In the genomic region with DNA sequence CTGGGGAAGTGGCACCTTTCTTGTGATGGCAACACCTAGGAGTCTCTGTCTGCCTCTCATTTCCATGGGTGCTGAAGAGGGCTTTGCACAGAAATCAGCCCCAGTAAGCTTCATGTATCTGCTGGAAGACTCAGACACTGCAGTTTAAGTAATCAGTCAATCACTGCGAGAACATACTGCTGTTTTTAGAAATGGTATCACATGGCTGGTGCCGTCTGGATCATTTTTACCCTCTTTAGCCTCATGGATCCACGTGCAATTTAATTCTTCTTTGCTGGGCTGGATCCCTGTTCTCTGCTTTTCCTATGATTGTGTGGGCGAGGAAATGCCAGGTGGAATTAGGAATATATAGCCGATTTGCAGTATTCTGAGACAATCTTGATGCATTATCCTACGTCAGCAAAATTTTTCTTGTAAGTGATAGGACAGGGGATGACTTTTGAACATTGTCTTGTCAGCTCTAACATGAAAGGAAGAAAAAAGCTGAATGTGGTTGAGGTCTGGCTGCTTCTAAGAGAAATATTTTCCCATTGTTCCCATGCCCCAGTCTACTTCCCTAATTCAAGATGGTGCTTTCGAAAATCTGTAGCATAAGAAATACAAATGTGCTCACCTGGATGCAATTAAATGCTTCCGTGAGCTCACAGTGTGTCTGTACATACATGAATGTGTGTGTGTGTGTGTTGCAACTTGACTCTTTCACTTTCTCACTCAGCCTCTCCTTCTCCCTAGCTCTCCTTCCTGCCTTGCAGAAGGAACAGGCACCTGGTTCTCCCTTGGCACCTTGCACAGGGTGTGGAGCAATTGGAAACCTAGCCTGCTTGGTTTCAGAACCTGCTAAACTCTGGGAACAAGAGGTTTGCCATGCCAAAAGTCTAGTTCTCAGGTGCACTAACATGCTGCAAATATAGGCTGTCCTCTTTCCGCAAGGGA, we compare ENCODE assay signal across 19 cellular contexts.
"Had no signal": no experiment of that assay in that cellular context is flagged by ENCODE, and none has a peak within 500 bp of the region (broad histone marks: within the 10 kb centered on the region; RNA-seq: fewer than 3 reads in every experiment).

No MANE protein-coding gene starts in this region.

- ATAC-seq: foreskin keratinocyte, lower lobe of right lung had no signal

- H3K36me3 Mint-ChIP-seq: immature natural killer cell, naive B cell had no signal

- H3K9me3 Mint-ChIP-seq: dendritic cell treated with granulocyte-macrophage colony-stimulating factor and Interleukin-4, amounts not matched to agents 40 ng/mL and 50 ng/mL, for 4 days; immature natural killer cell; nephron progenitor cell had no signal

- DNase-seq: foreskin keratinocyte; immature natural killer cell; left ventricle myocardium inferior; lower lobe of right lung; mesenchymal stem cell; midbrain; naive B cell; nephron progenitor cell; posterior cingulate gyrus; sigmoid colon; stimulated activated CD4-positive, alpha-beta T cell treated with anti-CD3 and anti-CD28 coated beads, Interleukin-2, amount 100 ng/mL, for 24 hours; stimulated activated CD4-positive, alpha-beta T cell treated with anti-CD3 and anti-CD28 coated beads, Interleukin-4, amount 100 ng/mL, for 4 hours; stimulated activated naive CD4-positive, alpha-beta T cell; stomach; substantia nigra; trophoblast cell had no signal

- H3K27me3 ChIP-seq: foreskin keratinocyte, sigmoid colon had no signal

- H3K27ac ChIP-seq: foreskin keratinocyte, left ventricle myocardium inferior, lower lobe of right lung, sigmoid colon, stomach had no signal

- FAIRE-seq: keratinocyte had no signal

- H3K4me3 Mint-ChIP-seq: dendritic cell treated with granulocyte-macrophage colony-stimulating factor and Interleukin-4, amounts not matched to agents 40 ng/mL and 50 ng/mL, for 4 days; immature natural killer cell; nephron progenitor cell had no signal

- H3K9me3 ChIP-seq: left ventricle myocardium inferior, lower lobe of right lung, sigmoid colon, stomach had no signal

- H3K36me3 ChIP-seq: left ventricle myocardium inferior, lower lobe of right lung, sigmoid colon, stomach had no signal

- H3K27ac Mint-ChIP-seq: dendritic cell treated with granulocyte-macrophage colony-stimulating factor and Interleukin-4, amounts not matched to agents 40 ng/mL and 50 ng/mL, for 4 days; immature natural killer cell; naive B cell; nephron progenitor cell had no signal

- H3K4me3 ChIP-seq: left ventricle myocardium inferior, lower lobe of right lung, sigmoid colon, skin epidermis, stomach had no signal
